Comparison of ENCODE assay signal across 15 cellular contexts in genomic region chr14:99118946-99119345, GRCh38.
DNase-seq lines count a peak whose midpoint lies in the region; ATAC-seq and TF ChIP-seq lines count a peak whose summit lies in the region.
"Had no signal": no experiment of that assay in that cellular context is flagged by ENCODE, and none has a peak within 500 bp of the region (broad histone marks: within the 10 kb centered on the region; RNA-seq: fewer than 3 reads in every experiment).

No MANE protein-coding gene starts in this region.

- H3K4me2 ChIP-seq in neuronal stem cell (ENCODE audit: insufficient read depth, low read length, poor library complexity, severe bottlenecking) = no peak overlapping the region
- H3K4me2 ChIP-seq: PC-9 had no signal

- no peak for DNase-seq in CD8-positive, alpha-beta T cell
- DNase-seq in G401 (ENCODE audit: low spot score) = peak; percentile 58
- DNase-seq in endodermal cell = peak; percentile 35
- DNase-seq in neuronal stem cell (ENCODE audit: low spot score) = no peak
- no peak for DNase-seq in GM20000 (ENCODE audit: low spot score)
- no peak for DNase-seq in SW 1271 (lab: John Stamatoyannopoulos, UW)
- DNase-seq: BE2C, DMS153, EL, HCEC 1CT, MG63, NCI-H345, NCI-H69, PC-9 had no signal

- peak overlapping the region; percentile 76 for H3K4me3 Mint-ChIP-seq in CD8-positive, alpha-beta T cell
- peak overlapping the region; percentile 60 for H3K4me3 Mint-ChIP-seq in endodermal cell

- no peak overlapping the region for H2BK12ac ChIP-seq in neuronal stem cell (ENCODE audit: low read length)

- H4K8ac ChIP-seq in neuronal stem cell (ENCODE audit: low read depth, low read length) = no peak overlapping the region

- peak overlapping the region; percentile 67 for H2AK5ac ChIP-seq in neuronal stem cell (ENCODE audit: low read depth, low read length)

- peaks cover 17% of the 10 kb centered on the region for H3K4me1 Mint-ChIP-seq in CD8-positive, alpha-beta T cell (ENCODE audit: low read depth)
- peaks cover 4% of the 10 kb centered on the region for H3K4me1 Mint-ChIP-seq in endodermal cell

- H3K18ac ChIP-seq in neuronal stem cell (ENCODE audit: low read length) = peak overlapping the region; percentile 45

- no peak overlapping the region for H2AFZ ChIP-seq in neuronal stem cell (ENCODE audit: low read length)
- H2AFZ ChIP-seq: PC-9 had no signal

- H3K9ac ChIP-seq in endodermal cell (ENCODE audit: extremely low read depth, low read length, poor library complexity, severe bottlenecking) = no peak overlapping the region
- H3K9ac ChIP-seq in neuronal stem cell (ENCODE audit: low read depth, low read length, poor library complexity) = no peak overlapping the region

- H3K23ac ChIP-seq in neuronal stem cell (ENCODE audit: low read depth, low read length, poor library complexity) = no peak overlapping the region

- no peak for ATAC-seq in CD8-positive, alpha-beta T cell
- ATAC-seq in HG03442 (IDR thresholded peaks at IDR 0.05; ENCODE audit: unreplicated experiment) = no peak

- no peak overlapping the region for H3K4me3 ChIP-seq in CD8-positive, alpha-beta T cell (ENCODE audit: low read depth, low read length)
- H3K4me3 ChIP-seq in endodermal cell (ENCODE audit: low read length) (no peak overlapping the region), neuronal stem cell (ENCODE audit: low read length in 2 of 2) (no peak overlapping the region)
- H3K4me3 ChIP-seq: MG63, PC-9 had no signal

- 87 to 92% methylated on average over 9 to 13 of the region's 13 CpGs for WGBS in endodermal cell (ENCODE audit: insufficient coverage in 1 of 2, insufficient read length in 1 of 2), 2 experiments
- no CpG with 5 or more reads among the region's 13 CpGs for WGBS in neuronal stem cell (ENCODE audit: extremely low coverage in 2 of 2, insufficient read length in 2 of 2, insufficient replicate concordance in 1 of 2), 2 donors

- no peak overlapping the region for H2BK15ac ChIP-seq in neuronal stem cell (ENCODE audit: low read length)

- POLR2A ChIA-PET in CD8-positive, alpha-beta T cell (lab: Charles Lee) = interaction anchor here (0.7 kb wide), 1 partner anchor 544 kb away, joined by 3 read pairs; no protein-coding TSS in a partner anchor

- no peak overlapping the region for H2BK120ac ChIP-seq in neuronal stem cell (ENCODE audit: low read depth, low read length)

- in situ Hi-C loops in G401 (cut with HindIII; ENCODE audit: low sequenced_read_pairs) = no loop called here

- intact Hi-C loops in CD8-positive, alpha-beta T cell (cut with DNase I, micrococcal nuclease) = no loop called here

- no peak for TF ChIP-seq CTCF in CD8-positive, alpha-beta T cell (IDR thresholded peaks at IDR 0.05)
- TF ChIP-seq CTCF in endodermal cell (conservative IDR thresholded peaks at IDR 0.05) (no peak), GM20000 (IDR thresholded peaks at IDR 0.05; ENCODE audit: extremely low read depth, missing control alignments) (no peak)

- H3K9me3 Mint-ChIP-seq in CD8-positive, alpha-beta T cell = peaks cover 10% of the 10 kb centered on the region
- H3K9me3 Mint-ChIP-seq in endodermal cell = no peaks in the 10 kb centered on the region

- no peaks in the 10 kb centered on the region for H3K27me3 ChIP-seq in CD8-positive, alpha-beta T cell (ENCODE audit: insufficient read depth, low read length)
- H3K27me3 ChIP-seq in endodermal cell (ENCODE audit: control insufficient read depth, insufficient read depth, low read length, poor library complexity, severe bottlenecking) (peaks cover 5% of the 10 kb centered on the region), neuronal stem cell (ENCODE audit: control insufficient read depth in 3 of 3, insufficient read depth in 3 of 3, low read depth in 1 of 3, low read length in 3 of 3) (no peaks in the 10 kb centered on the region)
- H3K27me3 ChIP-seq: BE2C, MG63 had no signal

- H3K36me3 Mint-ChIP-seq in CD8-positive, alpha-beta T cell = no peaks in the 10 kb centered on the region
- H3K36me3 Mint-ChIP-seq in endodermal cell (ENCODE audit: low read depth) = no peaks in the 10 kb centered on the region

- no peak overlapping the region for H3K27ac ChIP-seq in CD8-positive, alpha-beta T cell (ENCODE audit: low read depth, low read length)
- no peak overlapping the region for H3K27ac ChIP-seq in endodermal cell (ENCODE audit: low read depth, low read length)
- H3K27ac ChIP-seq in neuronal stem cell (replicated peaks; ENCODE audit: low read length) = no peak overlapping the region
- H3K27ac ChIP-seq: PC-9 had no signal

- H3K14ac ChIP-seq in neuronal stem cell (ENCODE audit: low read length) = no peak overlapping the region

- no peak overlapping the region for H3K4ac ChIP-seq in neuronal stem cell (ENCODE audit: low read length)

- H3K36me3 ChIP-seq in CD8-positive, alpha-beta T cell (ENCODE audit: insufficient read depth, low read length) = no peaks in the 10 kb centered on the region
- H3K36me3 ChIP-seq in endodermal cell (ENCODE audit: control insufficient read depth, insufficient read depth, low read length) (no peaks in the 10 kb centered on the region), neuronal stem cell (replicated peaks in 1 of 2; ENCODE audit: control insufficient read depth in 2 of 2, insufficient read depth in 2 of 2, low read length in 2 of 2) (no peaks in the 10 kb centered on the region)
- H3K36me3 ChIP-seq: BE2C, MG63 had no signal

- H2BK5ac ChIP-seq in neuronal stem cell (ENCODE audit: low read length) = no peak overlapping the region

- no peak overlapping the region for H4K91ac ChIP-seq in neuronal stem cell (ENCODE audit: low read depth, low read length, poor library complexity)

- H3K4me1 ChIP-seq in CD8-positive, alpha-beta T cell (ENCODE audit: insufficient read depth, low read length) = no peaks in the 10 kb centered on the region
- H3K4me1 ChIP-seq in endodermal cell (ENCODE audit: control insufficient read depth, insufficient read depth, low read length) (no peaks in the 10 kb centered on the region), neuronal stem cell (ENCODE audit: control insufficient read depth in 2 of 2, insufficient read depth in 1 of 2, low read depth in 1 of 2, low read length in 2 of 2) (no peaks in the 10 kb centered on the region)
- H3K4me1 ChIP-seq: BE2C had no signal

- CTCF ChIA-PET in CD8-positive, alpha-beta T cell (lab: Charles Lee) = no interaction called here

- no peak overlapping the region for H3K27ac Mint-ChIP-seq in CD8-positive, alpha-beta T cell
- no peak overlapping the region for H3K27ac Mint-ChIP-seq in endodermal cell

- H3K27me3 Mint-ChIP-seq in CD8-positive, alpha-beta T cell (ENCODE audit: low read depth) = peaks cover 6% of the 10 kb centered on the region
- peaks cover 31% of the 10 kb centered on the region for H3K27me3 Mint-ChIP-seq in endodermal cell (ENCODE audit: insufficient read depth)

- H3K9me3 ChIP-seq in CD8-positive, alpha-beta T cell (ENCODE audit: low read length) = no peaks in the 10 kb centered on the region
- H3K9me3 ChIP-seq in endodermal cell (ENCODE audit: control insufficient read depth, low read length) (no peaks in the 10 kb centered on the region), neuronal stem cell (replicated peaks in 1 of 2; ENCODE audit: control insufficient read depth in 2 of 2, insufficient read depth in 1 of 2, low read depth in 1 of 2, low read length in 2 of 2) (no peaks in the 10 kb centered on the region)
- H3K9me3 ChIP-seq: BE2C, MG63 had no signal

- no peaks in the 10 kb centered on the region for H3K79me1 ChIP-seq in neuronal stem cell (ENCODE audit: low read depth, low read length)

Comparison
In these comparisons a context has a peak if more than half of its experiments do, and no peak if none do; other contexts are left out.
1. DNase-seq: peak in G401 (single experiment) and endodermal cell (single experiment); none in CD8-positive, alpha-beta T cell (0 of 7), neuronal stem cell (single experiment), GM20000 (single experiment) and SW 1271 (0 of 2).